Comparison of ENCODE assay signal across 16 cellular contexts in the genomic region with DNA sequence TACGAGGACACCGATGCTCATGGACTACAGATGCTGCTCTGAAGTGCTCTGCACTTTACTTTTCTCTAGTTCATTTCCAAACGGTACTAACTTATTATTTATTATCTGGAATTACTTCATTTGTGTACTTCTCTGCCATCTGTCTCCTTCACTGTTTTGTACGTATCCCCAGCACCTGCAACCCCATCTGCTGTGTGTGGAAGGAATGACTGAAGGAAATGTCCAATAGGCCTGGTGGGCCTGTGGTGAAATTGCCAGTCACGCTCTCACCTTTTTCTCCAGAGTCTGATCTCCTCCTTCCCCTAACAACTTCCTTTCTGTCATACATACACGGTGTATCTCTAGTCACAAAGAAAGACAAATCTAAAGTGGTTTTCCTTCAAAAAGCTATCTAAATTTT.
"Had no signal": no experiment of that assay in that cellular context is flagged by ENCODE, and none has a peak within 500 bp of the region (broad histone marks: within the 10 kb centered on the region; RNA-seq: fewer than 3 reads in every experiment).

No MANE protein-coding gene starts in this region.

- DNase-seq: activated CD4-positive, alpha-beta memory T cell treated with anti-CD3 and anti-CD28 coated beads for 36 hours; activated CD8-positive, alpha-beta memory T cell treated with anti-CD3 and anti-CD28 coated beads, Interleukin-2, amount 10 ng/mL, durations not matched to agents 7 days and 5 days; activated gamma-delta T cell treated with Interleukin-2 at 50 U/mL for 16 hours; activated T-cell treated with anti-CD3 and anti-CD28 coated beads, Interleukin-2, amount 50 U/mL, for 48 hours; amniotic stem cell; dorsolateral prefrontal cortex; heart right ventricle; nephron progenitor cell; psoas muscle; sigmoid colon; tibial artery had no signal

- H3K4me1 ChIP-seq: gastroesophageal sphincter, psoas muscle, sigmoid colon, tibial artery had no signal

- H3K27me3 ChIP-seq: heart right ventricle, sigmoid colon, tibial artery had no signal

- H3K36me3 ChIP-seq: gastroesophageal sphincter, heart right ventricle, sigmoid colon, tibial artery had no signal

- FAIRE-seq: endometrium had no signal

- H3K4me3 Mint-ChIP-seq: activated CD4-positive, alpha-beta memory T cell treated with anti-CD3 and anti-CD28 coated beads for 36 hours; activated CD8-positive, alpha-beta memory T cell treated with anti-CD3 and anti-CD28 coated beads, Interleukin-2, amount 10 ng/mL, durations not matched to agents 7 days and 5 days; activated naive CD8-positive, alpha-beta T cell; nephron progenitor cell; stimulated activated effector memory CD8-positive, alpha-beta T cell treated with anti-CD3 and anti-CD28 coated beads, Interleukin-12 subunit alpha, Interleukin-12 subunit beta, amount 100 ng/mL, for 72 hours had no signal

- H3K36me3 Mint-ChIP-seq: stimulated activated effector memory CD8-positive, alpha-beta T cell treated with anti-CD3 and anti-CD28 coated beads, Interleukin-12 subunit alpha, Interleukin-12 subunit beta, amount 100 ng/mL, for 72 hours had no signal

- ATAC-seq: activated CD8-positive, alpha-beta memory T cell treated with anti-CD3 and anti-CD28 coated beads, Interleukin-2, amount 10 ng/mL, durations not matched to agents 7 days and 5 days; gastroesophageal sphincter; heart right ventricle; psoas muscle; stimulated activated effector memory CD8-positive, alpha-beta T cell treated with anti-CD3 and anti-CD28 coated beads, Interleukin-12 subunit alpha, Interleukin-12 subunit beta, amount 100 ng/mL, for 72 hours had no signal

- H3K9me3 ChIP-seq: gastroesophageal sphincter, heart right ventricle, psoas muscle, sigmoid colon, tibial artery had no signal

- H3K27ac Mint-ChIP-seq: activated CD4-positive, alpha-beta memory T cell treated with anti-CD3 and anti-CD28 coated beads for 36 hours; activated CD8-positive, alpha-beta memory T cell treated with anti-CD3 and anti-CD28 coated beads, Interleukin-2, amount 10 ng/mL, durations not matched to agents 7 days and 5 days; activated naive CD8-positive, alpha-beta T cell; nephron progenitor cell; stimulated activated effector memory CD8-positive, alpha-beta T cell treated with anti-CD3 and anti-CD28 coated beads, Interleukin-12 subunit alpha, Interleukin-12 subunit beta, amount 100 ng/mL, for 72 hours had no signal

- H3K27me3 Mint-ChIP-seq: activated CD4-positive, alpha-beta memory T cell treated with anti-CD3 and anti-CD28 coated beads for 36 hours; activated CD8-positive, alpha-beta memory T cell treated with anti-CD3 and anti-CD28 coated beads, Interleukin-2, amount 10 ng/mL, durations not matched to agents 7 days and 5 days; activated naive CD8-positive, alpha-beta T cell had no signal

- H3K9me3 Mint-ChIP-seq: activated CD4-positive, alpha-beta memory T cell treated with anti-CD3 and anti-CD28 coated beads for 36 hours; nephron progenitor cell; stimulated activated effector memory CD8-positive, alpha-beta T cell treated with anti-CD3 and anti-CD28 coated beads, Interleukin-12 subunit alpha, Interleukin-12 subunit beta, amount 100 ng/mL, for 72 hours had no signal

- H3K4me3 ChIP-seq: dorsolateral prefrontal cortex, gastroesophageal sphincter, heart right ventricle, psoas muscle, sigmoid colon, tibial artery had no signal

- H3K27ac ChIP-seq: dorsolateral prefrontal cortex, gastroesophageal sphincter, heart right ventricle, psoas muscle, sigmoid colon, tibial artery, VCaP had no signal
